In the genomic region with DNA sequence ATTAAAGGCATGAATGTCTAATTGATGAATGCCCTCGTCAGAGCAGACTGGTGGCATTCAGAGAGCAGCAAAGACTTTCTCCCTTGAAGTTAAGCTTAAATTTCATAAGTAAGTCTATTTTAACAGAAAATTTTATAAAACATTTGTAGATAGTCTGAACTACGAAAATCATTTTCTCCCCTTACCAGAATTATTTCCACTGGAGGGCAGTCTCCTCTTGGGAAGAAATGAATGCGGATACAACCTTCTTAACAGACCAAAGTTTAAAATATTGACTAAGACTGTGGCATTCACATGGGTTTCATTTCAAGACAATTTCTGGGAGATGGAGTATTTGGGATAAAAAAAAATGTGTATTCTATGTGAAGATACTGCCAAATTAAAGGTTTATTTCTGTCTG, we compare ENCODE assay signal across 11 cellular contexts.
DNase-seq lines count a peak whose midpoint lies in the region; ATAC-seq and TF ChIP-seq lines count a peak whose summit lies in the region.
"Had no signal": no experiment of that assay in that cellular context is flagged by ENCODE, and none has a peak within 500 bp of the region (broad histone marks: within the 10 kb centered on the region; RNA-seq: fewer than 3 reads in every experiment).

No MANE protein-coding gene starts in this region.

- peaks cover 0 to 6% of the 10 kb centered on the region in 2 experiments; a peak in 2 of 4 replicates for H3K4me1 ChIP-seq in HCT116 (ENCODE audit: control insufficient read depth in 1 of 2, insufficient read depth in 2 of 2, low read length in 2 of 2)

- no TSS peak for BruUV-seq in HCT116 (replicated peaks; lab: Mats Ljungman, UMichigan)

- H3K36me3 Mint-ChIP-seq in osteocyte (ENCODE audit: unreplicated experiment), result no peaks in the 10 kb centered on the region
- H3K36me3 Mint-ChIP-seq: activated naive CD4-positive, alpha-beta T cell treated with anti-CD3 and anti-CD28 coated beads, Interleukin-2, amount 50 U/mL, for 24 hours; stimulated activated effector memory CD8-positive, alpha-beta T cell treated with anti-CD3 and anti-CD28 coated beads, Interleukin-12 subunit alpha, Interleukin-12 subunit beta, amount 100 ng/mL, for 72 hours had no signal

- H3K4me3 ChIP-seq in HCT116 (replicated peaks in 1 of 2; ENCODE audit: low read depth in 1 of 2, low read length in 2 of 2), result no peak overlapping the region
- H3K4me3 ChIP-seq in fibroblast of mammary gland (ENCODE audit: control insufficient read depth, low read depth, low read length), result no peak overlapping the region

- H3K4me2 ChIP-seq in HCT116 (ENCODE audit: low read length), result no peak overlapping the region

- intact Hi-C loops in HCT116 (cut with micrococcal nuclease), result loop anchor here (5.0 kb wide), 1 partner anchor 790 kb away; no protein-coding TSS in a partner anchor

- no peak for ATAC-seq in HCT116
- ATAC-seq: stimulated activated effector memory CD8-positive, alpha-beta T cell treated with anti-CD3 and anti-CD28 coated beads, Interleukin-12 subunit alpha, Interleukin-12 subunit beta, amount 100 ng/mL, for 72 hours; T-helper 17 cell had no signal

- no peak for TF ChIP-seq POLR2A in HCT116 (IDR thresholded peaks at IDR 0.05; ENCODE audit: borderline replicate concordance, extremely low read depth, insufficient read depth, insufficient read length)

- no peak overlapping the region for H3K27ac ChIP-seq in HCT116 (ENCODE audit: low read depth, low read length)

- H2AFZ ChIP-seq in HCT116 (ENCODE audit: low read depth, low read length, poor library complexity, severe bottlenecking), result no peak overlapping the region

- H3K27me3 Mint-ChIP-seq in osteocyte (ENCODE audit: unreplicated experiment), result peaks cover 2% of the 10 kb centered on the region
- H3K27me3 Mint-ChIP-seq: activated naive CD4-positive, alpha-beta T cell treated with anti-CD3 and anti-CD28 coated beads, Interleukin-2, amount 50 U/mL, for 24 hours; T-helper 17 cell had no signal

- no peaks in the 10 kb centered on the region for H3K9me3 ChIP-seq in HCT116 (ENCODE audit: control insufficient read depth in 1 of 2, insufficient read depth in 1 of 2, low read depth in 1 of 2, low read length in 2 of 2)

- H3K4me1 Mint-ChIP-seq in osteocyte (ENCODE audit: unreplicated experiment), result peaks cover 6% of the 10 kb centered on the region
- H3K4me1 Mint-ChIP-seq: activated naive CD4-positive, alpha-beta T cell treated with anti-CD3 and anti-CD28 coated beads, Interleukin-2, amount 50 U/mL, for 24 hours; stimulated activated effector memory CD8-positive, alpha-beta T cell treated with anti-CD3 and anti-CD28 coated beads, Interleukin-12 subunit alpha, Interleukin-12 subunit beta, amount 100 ng/mL, for 72 hours; T-helper 17 cell had no signal

- no peaks in the 10 kb centered on the region for H3K9me2 ChIP-seq in HCT116 (ENCODE audit: insufficient read depth)

- peak; percentile 8 to 39 (median 25); a peak in 3 of 6 replicates for TF ChIP-seq CTCF in HCT116 (IDR thresholded peaks at IDR 0.05 in 2 of 3, conservative IDR thresholded peaks at IDR 0.05 in 1 of 3; ENCODE audit: borderline replicate concordance in 1 of 3, insufficient read depth in 1 of 3, low read depth in 2 of 3, low read length in 2 of 3)
- peak; percentile 32 for TF ChIP-seq CTCF in fibroblast of mammary gland (conservative IDR thresholded peaks at IDR 0.05; ENCODE audit: control insufficient read depth, insufficient read depth, low read depth, low read length)
- TF ChIP-seq CTCF in osteocyte (IDR thresholded peaks at IDR 0.05), result peak; percentile 62

- RAD21 ChIA-PET in HCT116 (lab: Charles Lee; ENCODE audit: low non-redundant PET in 1 of 2, low total read pairs in 2 of 2, uncharacterized antibody in 2 of 2, unreplicated experiment in 2 of 2), result no interaction called here

- H4K20me1 ChIP-seq in HCT116 (ENCODE audit: insufficient read depth), result no peaks in the 10 kb centered on the region

- no peak for DNase-seq in HCT116 (ENCODE audit: low read depth, low spot score)
- DNase-seq in OCI-M1 (lab: John Stamatoyannopoulos, UW), result peak; percentile 20
- DNase-seq in fibroblast of mammary gland (ENCODE audit: low read depth), result peak; percentile 33
- DNase-seq in osteocyte (ENCODE audit: extremely low spot score, unreplicated experiment), result no peak
- no peak for DNase-seq in CD1c-positive myeloid dendritic cell (ENCODE audit: extremely low spot score)
- DNase-seq in COLO668 (lab: John Stamatoyannopoulos, UW; ENCODE audit: unreplicated experiment), result no peak
- no peak for DNase-seq in NCI-H2227 treated with DMSO at 0.1 percent for 48 hours (lab: John Stamatoyannopoulos, UW)
- DNase-seq: NCI-H1092 treated with DMSO at 0.1 percent for 48 hours, T-helper 17 cell had no signal

- CTCF ChIA-PET in HCT116 (lab: Charles Lee), result interaction anchor here (1.2 to 1.8 kb wide), 2 partner anchors 366 to 799 kb away, joined by 4 to 5 read pairs; no protein-coding TSS in a partner anchor

- H3K79me2 ChIP-seq in HCT116 (ENCODE audit: insufficient read depth, low read length), result no peaks in the 10 kb centered on the region

- POLR2A ChIA-PET in HCT116 (lab: Charles Lee), result no interaction called here

- H3K9ac ChIP-seq in HCT116 (ENCODE audit: low read length), result no peak overlapping the region

- H3K27ac Mint-ChIP-seq in osteocyte (ENCODE audit: unreplicated experiment), result no peak overlapping the region
- H3K27ac Mint-ChIP-seq: activated naive CD4-positive, alpha-beta T cell treated with anti-CD3 and anti-CD28 coated beads, Interleukin-2, amount 50 U/mL, for 24 hours; stimulated activated effector memory CD8-positive, alpha-beta T cell treated with anti-CD3 and anti-CD28 coated beads, Interleukin-12 subunit alpha, Interleukin-12 subunit beta, amount 100 ng/mL, for 72 hours; T-helper 17 cell had no signal

- no peak overlapping the region for H3K4me3 Mint-ChIP-seq in osteocyte (ENCODE audit: unreplicated experiment)
- H3K4me3 Mint-ChIP-seq: activated naive CD4-positive, alpha-beta T cell treated with anti-CD3 and anti-CD28 coated beads, Interleukin-2, amount 50 U/mL, for 24 hours; stimulated activated effector memory CD8-positive, alpha-beta T cell treated with anti-CD3 and anti-CD28 coated beads, Interleukin-12 subunit alpha, Interleukin-12 subunit beta, amount 100 ng/mL, for 72 hours; T-helper 17 cell had no signal

- H3K27me3 ChIP-seq in HCT116 (ENCODE audit: insufficient read depth, low read length), result peaks cover 9% of the 10 kb centered on the region

- TF ChIP-seq RAD21 in HCT116 (IDR thresholded peaks at IDR 0.05; ENCODE audit: low read depth), result peak; percentile 50

- H3K9me3 Mint-ChIP-seq in osteocyte (ENCODE audit: unreplicated experiment), result no peaks in the 10 kb centered on the region
- H3K9me3 Mint-ChIP-seq: activated naive CD4-positive, alpha-beta T cell treated with anti-CD3 and anti-CD28 coated beads, Interleukin-2, amount 50 U/mL, for 24 hours; stimulated activated effector memory CD8-positive, alpha-beta T cell treated with anti-CD3 and anti-CD28 coated beads, Interleukin-12 subunit alpha, Interleukin-12 subunit beta, amount 100 ng/mL, for 72 hours had no signal

- H3K36me3 ChIP-seq in HCT116 (ENCODE audit: control insufficient read depth in 1 of 2, insufficient read depth in 2 of 2, low read length in 2 of 2), result no peaks in the 10 kb centered on the region

TF ChIP-seq in HCT116, 20 proteins besides CTCF, POLR2A, EP300 and RAD21:
- no peak for TF ChIP-seq POLR2AphosphoS5 (IDR thresholded peaks at IDR 0.05; ENCODE audit: low read depth, low read length)
- TF ChIP-seq ATF3 (IDR thresholded peaks at IDR 0.05), result no peak
- TF ChIP-seq TCF7L2 (IDR thresholded peaks at IDR 0.05; ENCODE audit: borderline replicate concordance, extremely low read depth, insufficient read depth, insufficient read length), result no peak
- TF ChIP-seq SRF (IDR thresholded peaks at IDR 0.05; ENCODE audit: low read depth), result no peak
- no peak for TF ChIP-seq YY1 (IDR thresholded peaks at IDR 0.05; ENCODE audit: extremely low read depth, insufficient replicate concordance, low read depth, low read length)
- TF ChIP-seq FOSL1 (IDR thresholded peaks at IDR 0.05; ENCODE audit: low read depth), result no peak
- no peak for TF ChIP-seq ZBTB33 (IDR thresholded peaks at IDR 0.05; ENCODE audit: extremely low read depth, insufficient replicate concordance, low read length)
TF ChIP-seq in HCT116: peak in this region for 0.

Comparison
In these comparisons a context has a peak if more than half of its experiments do, and no peak if none do; other contexts are left out.
1. DNase-seq: peak in OCI-M1 (single experiment) and fibroblast of mammary gland (single experiment); none in HCT116 (single experiment), osteocyte (single experiment), CD1c-positive myeloid dendritic cell (single experiment), COLO668 (single experiment) and NCI-H2227 treated with DMSO at 0.1 percent for 48 hours (single experiment).
2. Peak in every context shown above with its lines, with median percentiles within 50 percentile points of each other: CTCF ChIP-seq.